Comparison of ENCODE assay signal across 24 cellular contexts in the genomic region with DNA sequence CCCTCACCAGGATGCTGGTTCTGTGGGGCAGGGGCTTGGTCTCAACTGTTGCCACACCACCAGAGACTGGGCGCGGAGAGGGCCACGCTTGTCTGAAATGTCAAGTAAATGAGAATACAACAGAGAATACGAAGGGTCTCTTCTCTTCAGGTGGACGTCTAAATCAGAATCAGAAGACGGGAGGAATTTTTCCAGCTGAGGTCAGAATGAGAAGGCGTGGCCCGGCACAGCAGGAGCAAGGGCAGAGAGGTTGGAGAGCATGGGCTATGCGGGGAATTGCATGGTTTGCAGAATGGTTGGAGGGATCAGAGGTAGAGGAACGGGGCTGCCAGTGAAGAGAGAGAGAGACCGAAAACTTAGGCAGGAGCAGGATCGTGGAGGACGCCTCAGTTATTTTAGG.
DNase-seq lines count a peak whose midpoint lies in the region; ATAC-seq and TF ChIP-seq lines count a peak whose summit lies in the region.
"Had no signal": no experiment of that assay in that cellular context is flagged by ENCODE, and none has a peak within 500 bp of the region (broad histone marks: within the 10 kb centered on the region; RNA-seq: fewer than 3 reads in every experiment).

No MANE protein-coding gene starts in this region.

- no peak for TF ChIP-seq EP300 in Ishikawa (IDR thresholded peaks at IDR 0.05; ENCODE audit: borderline replicate concordance)

- CTCF ChIA-PET in CD8-positive, alpha-beta memory T cell (lab: Charles Lee), result no interaction called here

- no peak for DNase-seq in CD8-positive, alpha-beta memory T cell
- DNase-seq in immature natural killer cell (no peak), UCSD-AML1 (lab: John Stamatoyannopoulos, UW; ENCODE audit: unreplicated experiment) (no peak), NCI-H128 (lab: John Stamatoyannopoulos, UW; ENCODE audit: unreplicated experiment) (no peak), CD1c-positive myeloid dendritic cell (ENCODE audit: extremely low spot score) (no peak)
- peak in 1 of 2 donors; percentile 33 for DNase-seq in stimulated activated effector memory CD8-positive, alpha-beta T cell treated with anti-CD3 and anti-CD28 coated beads, Interleukin-12 subunit alpha, Interleukin-12 subunit beta, amount 100 ng/mL, for 72 hours (ENCODE audit: low spot score in 2 of 2)
- DNase-seq: AML-193; C1 segment of cervical spinal cord; CD8-positive, alpha-beta T cell; DMS 273 treated with DMSO at 0.1 percent for 48 hours; DMS79; KG1; MG63; NCI-H1417; NCI-H1694; NCI-H2029 treated with DMSO at 0.1 percent for 48 hours; NCI-H2227 treated with DMSO at 0.1 percent for 48 hours; NCI-H526 treated with DMSO at 0.1 percent for 48 hours; Right ventricle myocardium superior; RPMI8226 had no signal

- no peaks in the 10 kb centered on the region for H3K27me3 ChIP-seq in CD8-positive, alpha-beta memory T cell (ENCODE audit: insufficient read depth, low read length, poor library complexity, severe bottlenecking)
- H3K27me3 ChIP-seq: MG63, SJSA1 had no signal

- H3K36me3 ChIP-seq in CD8-positive, alpha-beta memory T cell (ENCODE audit: insufficient read depth, low read length), result no peaks in the 10 kb centered on the region
- H3K36me3 ChIP-seq: MG63, SJSA1 had no signal

- peaks cover 0 to 2% (median 0%) of the 10 kb centered on the region in 5 donors for H3K9me3 Mint-ChIP-seq in CD8-positive, alpha-beta memory T cell
- H3K9me3 Mint-ChIP-seq in immature natural killer cell, result no peaks in the 10 kb centered on the region
- peaks cover 6% of the 10 kb centered on the region for H3K9me3 Mint-ChIP-seq in stimulated activated effector memory CD8-positive, alpha-beta T cell treated with anti-CD3 and anti-CD28 coated beads, Interleukin-12 subunit alpha, Interleukin-12 subunit beta, amount 100 ng/mL, for 72 hours

- peaks cover 3 to 11% of the 10 kb centered on the region in 2 donors for H3K27me3 Mint-ChIP-seq in CD8-positive, alpha-beta memory T cell
- H3K27me3 Mint-ChIP-seq in immature natural killer cell (ENCODE audit: low read depth in 3 of 3), result peaks cover 2 to 13% (median 5%) of the 10 kb centered on the region in 3 donors

- no peaks in the 10 kb centered on the region for H3K9me3 ChIP-seq in CD8-positive, alpha-beta memory T cell (ENCODE audit: low read length)
- H3K9me3 ChIP-seq: A549, MG63, SJSA1 had no signal

- POLR2A ChIA-PET in CD8-positive, alpha-beta memory T cell (lab: Charles Lee), result no interaction called here

- H3K4me3 Mint-ChIP-seq in CD8-positive, alpha-beta memory T cell, result peak overlapping the region in 1 of 7 donors; percentile 20
- peak overlapping the region; percentile 50 to 87 (median 76) for H3K4me3 Mint-ChIP-seq in immature natural killer cell
- H3K4me3 Mint-ChIP-seq in stimulated activated effector memory CD8-positive, alpha-beta T cell treated with anti-CD3 and anti-CD28 coated beads, Interleukin-12 subunit alpha, Interleukin-12 subunit beta, amount 100 ng/mL, for 72 hours, result no peak overlapping the region
- H3K4me3 Mint-ChIP-seq: CD8-positive, alpha-beta T cell had no signal

- TF ChIP-seq RAD21 in Ishikawa (IDR thresholded peaks at IDR 0.05; ENCODE audit: low read depth), result no peak

- peaks cover 22 to 27% (median 23%) of the 10 kb centered on the region in 3 donors for H3K4me1 Mint-ChIP-seq in CD8-positive, alpha-beta memory T cell
- peaks cover 51 to 74% of the 10 kb centered on the region in 2 donors for H3K4me1 Mint-ChIP-seq in immature natural killer cell
- peaks cover 25% of the 10 kb centered on the region for H3K4me1 Mint-ChIP-seq in stimulated activated effector memory CD8-positive, alpha-beta T cell treated with anti-CD3 and anti-CD28 coated beads, Interleukin-12 subunit alpha, Interleukin-12 subunit beta, amount 100 ng/mL, for 72 hours

- H3K27ac ChIP-seq in CD8-positive, alpha-beta memory T cell (ENCODE audit: low read depth, low read length), result no peak overlapping the region
- H3K27ac ChIP-seq: A549, SJSA1 had no signal

- no peak for ATAC-seq in stimulated activated effector memory CD8-positive, alpha-beta T cell treated with anti-CD3 and anti-CD28 coated beads, Interleukin-12 subunit alpha, Interleukin-12 subunit beta, amount 100 ng/mL, for 72 hours
- ATAC-seq: A549; CD8-positive, alpha-beta T cell; HCT116 had no signal

- no peaks in the 10 kb centered on the region for H3K4me1 ChIP-seq in CD8-positive, alpha-beta memory T cell (ENCODE audit: insufficient read depth, low read length)
- H3K4me1 ChIP-seq: A549, SJSA1 had no signal

- peaks cover 0 to 5% (median 4%) of the 10 kb centered on the region in 3 donors for H3K36me3 Mint-ChIP-seq in CD8-positive, alpha-beta memory T cell
- peaks cover 0 to 10% (median 5%) of the 10 kb centered on the region in 3 donors for H3K36me3 Mint-ChIP-seq in immature natural killer cell
- peaks cover 10% of the 10 kb centered on the region for H3K36me3 Mint-ChIP-seq in stimulated activated effector memory CD8-positive, alpha-beta T cell treated with anti-CD3 and anti-CD28 coated beads, Interleukin-12 subunit alpha, Interleukin-12 subunit beta, amount 100 ng/mL, for 72 hours
- H3K36me3 Mint-ChIP-seq: CD8-positive, alpha-beta T cell had no signal

- no peak overlapping the region for H3K4me3 ChIP-seq in CD8-positive, alpha-beta memory T cell (ENCODE audit: low read length)
- H3K4me3 ChIP-seq: A549, MG63, SJSA1 had no signal

- peak overlapping the region in 5 of 8 donors; percentile 30 to 85 (median 76) for H3K27ac Mint-ChIP-seq in CD8-positive, alpha-beta memory T cell
- H3K27ac Mint-ChIP-seq in immature natural killer cell, result peak overlapping the region in 5 of 6 donors; percentile 82 to 95 (median 93)
- peak overlapping the region; percentile 63 for H3K27ac Mint-ChIP-seq in stimulated activated effector memory CD8-positive, alpha-beta T cell treated with anti-CD3 and anti-CD28 coated beads, Interleukin-12 subunit alpha, Interleukin-12 subunit beta, amount 100 ng/mL, for 72 hours
- H3K27ac Mint-ChIP-seq: CD8-positive, alpha-beta T cell had no signal

TF ChIP-seq in Ishikawa, 13 proteins besides CTCF, POLR2A, EP300 and RAD21:
- TF ChIP-seq, protein P1, sequence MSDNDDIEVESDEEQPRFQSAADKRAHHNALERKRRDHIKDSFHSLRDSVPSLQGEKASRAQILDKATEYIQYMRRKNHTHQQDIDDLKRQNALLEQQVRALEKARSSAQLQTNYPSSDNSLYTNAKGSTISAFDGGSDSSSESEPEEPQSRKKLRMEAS (IDR thresholded peaks at IDR 0.05), result no peak
- TF ChIP-seq TAF1 (IDR thresholded peaks at IDR 0.05; ENCODE audit: low read depth) (no peak), FOXM1 (IDR thresholded peaks at IDR 0.05; ENCODE audit: borderline replicate concordance, low read depth) (no peak), TCF12 (IDR thresholded peaks at IDR 0.05; ENCODE audit: low read depth) (no peak), TEAD4 (IDR thresholded peaks at IDR 0.05) (peak; percentile 46; the same call in 1 of the 2 replicates)
